8 cellular contexts compared by ENCODE assay signal in the genomic region with DNA sequence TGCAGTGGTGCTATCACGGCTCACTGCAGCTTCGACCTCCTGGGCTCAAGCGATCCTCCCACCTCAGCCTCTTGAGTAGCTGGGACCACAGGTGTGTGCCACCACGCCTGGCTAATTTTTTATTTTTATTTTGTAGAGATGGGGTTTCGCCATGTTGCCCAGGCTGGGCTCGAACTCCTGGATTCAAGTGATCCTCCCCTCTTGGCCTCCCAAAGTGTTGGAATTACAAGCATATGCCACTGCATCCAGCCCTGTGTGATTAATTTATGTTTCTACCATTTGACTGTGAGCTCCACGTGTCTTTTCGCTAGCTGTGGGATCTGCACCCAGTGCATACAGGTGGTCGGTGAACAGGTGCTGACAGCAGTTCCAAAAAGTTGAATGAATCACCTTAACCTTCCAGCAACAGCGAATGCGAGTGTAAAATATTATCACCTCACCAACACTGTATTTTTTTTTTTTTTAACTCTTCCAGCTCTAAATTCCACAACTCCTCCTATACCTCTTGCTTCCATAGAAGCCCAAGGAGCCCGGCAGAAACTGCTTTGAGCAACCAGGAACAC. TPM values are rescaled to one million over a fixed set of nuclear protein-coding genes. Genes with fewer than 3 reads are reported as not detected.
DNase-seq lines count a peak whose midpoint lies in the region; ATAC-seq and TF ChIP-seq lines count a peak whose summit lies in the region.

No MANE protein-coding gene starts in this region.

- H3K4me2 ChIP-seq in mesendoderm (ENCODE audit: low read length): no peak overlapping the region

- H3K27ac ChIP-seq in Peyer's patch (peak overlapping the region in 3 of 4 donors; percentile 14 to 84 (median 83)), mesendoderm (ENCODE audit: low read depth, low read length) (peak overlapping the region; percentile 6)

- H3K4me1 ChIP-seq in Peyer's patch: peaks cover 0 to 10% (median 1%) of the 10 kb centered on the region in 4 donors
- H3K4me1 ChIP-seq in mesendoderm (ENCODE audit: control insufficient read depth, low read depth, low read length): no peaks in the 10 kb centered on the region

- DNase-seq in Peyer's patch: no peak
- no peak for DNase-seq in mesendoderm
- no peak for DNase-seq in NCI-H345 (lab: John Stamatoyannopoulos, UW)
- no peak for DNase-seq in midbrain (lab: John Stamatoyannopoulos, UW)
- DNase-seq in posterior vena cava (ENCODE audit: low spot score): no peak
- no peak for DNase-seq in NCI-H774 (lab: John Stamatoyannopoulos, UW)

- WGBS in mesendoderm (ENCODE audit: extremely low coverage, insufficient coverage, low lambda C conversion rate): no CpG with 5 or more reads among the region's 12 CpGs

- TF ChIP-seq POLR2A in Peyer's patch (IDR thresholded peaks at IDR 0.05): no peak

- no peak overlapping the region for H2BK120ac ChIP-seq in mesendoderm (ENCODE audit: low read depth, low read length)

- no peaks in the 10 kb centered on the region for H3K79me2 ChIP-seq in mesendoderm (ENCODE audit: control insufficient read depth, insufficient read depth, low read length)

- H3K36me3 ChIP-seq in Peyer's patch: no peaks in the 10 kb centered on the region
- no peaks in the 10 kb centered on the region for H3K36me3 ChIP-seq in mesendoderm (ENCODE audit: control insufficient read depth, insufficient read depth, low read length)

- H3K27me3 ChIP-seq in Peyer's patch: no peaks in the 10 kb centered on the region
- H3K27me3 ChIP-seq in mesendoderm (ENCODE audit: insufficient read depth, low read length, poor library complexity): no peaks in the 10 kb centered on the region

- no peak overlapping the region for H4K5ac ChIP-seq in mesendoderm (ENCODE audit: low read length)

- intact Hi-C loops in posterior vena cava (cut with DNase I): no loop called here

- no peak overlapping the region for H3K4ac ChIP-seq in mesendoderm (ENCODE audit: low read depth, low read length)

- no peaks in the 10 kb centered on the region for H3K79me1 ChIP-seq in mesendoderm (ENCODE audit: low read length)

- H3K9me3 ChIP-seq in Peyer's patch: no peaks in the 10 kb centered on the region

- ATAC-seq in GM18861 (IDR thresholded peaks at IDR 0.05; ENCODE audit: unreplicated experiment) (peak; percentile 23), HG02610 (IDR thresholded peaks at IDR 0.05; ENCODE audit: unreplicated experiment) (peak; percentile 29)

- no peak overlapping the region for H3K23ac ChIP-seq in mesendoderm (ENCODE audit: low read length)

- H3K4me3 ChIP-seq in Peyer's patch: peak overlapping the region; percentile 70 to 95 (median 84)
- no peak overlapping the region for H3K4me3 ChIP-seq in mesendoderm (ENCODE audit: low read length)

- H2AK5ac ChIP-seq in mesendoderm (ENCODE audit: low read length): no peak overlapping the region

- H2BK5ac ChIP-seq in mesendoderm (ENCODE audit: low read length): no peak overlapping the region

- no peak overlapping the region for H3K18ac ChIP-seq in mesendoderm (ENCODE audit: low read length)

- no peak for TF ChIP-seq CTCF in Peyer's patch (IDR thresholded peaks at IDR 0.05)

- peak overlapping the region; percentile 30 for H4K8ac ChIP-seq in mesendoderm (ENCODE audit: low read depth, low read length)

- no peak overlapping the region for H3K9ac ChIP-seq in mesendoderm (ENCODE audit: low read length)

- H2BK15ac ChIP-seq in mesendoderm (replicated peaks; ENCODE audit: low read depth): no peak overlapping the region

- peak overlapping the region; percentile 22 for H3K56ac ChIP-seq in mesendoderm (ENCODE audit: low read length)

RNA-seq across cellular contexts. Expression of a gene that starts 0.5 kb away (rescaled TPM):
- total RNA-seq in Peyer's patch: 10 to 100 TPM in 2 of 4 donors, 1 to 10 TPM in 2; 5.8 to 14.4 (median 9.1) TPM
- 6.0 TPM for polyA plus RNA-seq in mesendoderm (2013, experiment 1 of 2)
- polyA plus RNA-seq in mesendoderm (2013, experiment 2 of 2): 6.0 TPM
- total RNA-seq in posterior vena cava: 1 to 10 TPM; 3.7 to 5.6 TPM
